Comparison of ENCODE assay signal across 1 cellular context in the genomic region with DNA sequence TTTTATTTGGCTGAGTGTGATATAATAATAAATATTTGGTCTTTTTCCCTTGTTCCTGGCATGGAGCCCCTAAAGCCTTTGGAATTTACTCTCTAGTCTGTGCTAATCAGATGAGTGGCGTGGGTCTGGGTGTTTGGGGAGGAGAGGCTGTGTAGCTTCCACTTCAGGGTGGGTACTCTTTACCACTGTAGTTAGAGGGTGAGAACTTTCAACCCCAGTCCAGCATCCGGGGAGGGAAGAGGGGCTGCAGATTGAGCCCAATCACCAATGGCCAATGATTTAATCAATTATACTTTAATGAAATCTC.
TF ChIP-seq lines count a peak whose summit lies in the region.

No MANE protein-coding gene starts in this region.

TF ChIP-seq in GM23338, 12 proteins besides CTCF, POLR2A, EP300 and RAD21 (continued from another document):
- TF ChIP-seq, protein P1, sequence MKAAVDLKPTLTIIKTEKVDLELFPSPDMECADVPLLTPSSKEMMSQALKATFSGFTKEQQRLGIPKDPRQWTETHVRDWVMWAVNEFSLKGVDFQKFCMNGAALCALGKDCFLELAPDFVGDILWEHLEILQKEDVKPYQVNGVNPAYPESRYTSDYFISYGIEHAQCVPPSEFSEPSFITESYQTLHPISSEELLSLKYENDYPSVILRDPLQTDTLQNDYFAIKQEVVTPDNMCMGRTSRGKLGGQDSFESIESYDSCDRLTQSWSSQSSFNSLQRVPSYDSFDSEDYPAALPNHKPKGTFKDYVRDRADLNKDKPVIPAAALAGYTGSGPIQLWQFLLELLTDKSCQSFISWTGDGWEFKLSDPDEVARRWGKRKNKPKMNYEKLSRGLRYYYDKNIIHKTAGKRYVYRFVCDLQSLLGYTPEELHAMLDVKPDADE (IDR thresholded peaks at IDR 0.05), result no peak
- TF ChIP-seq EZH2 (IDR thresholded peaks at IDR 0.05; ENCODE audit: low read depth, unreplicated experiment) (no peak), CREB1 (CRISPR knock-in tag; IDR thresholded peaks at IDR 0.05; ENCODE audit: low read depth) (no peak), NANOG (IDR thresholded peaks at IDR 0.05; ENCODE audit: borderline replicate concordance) (no peak)
- TF ChIP-seq, protein P2, sequence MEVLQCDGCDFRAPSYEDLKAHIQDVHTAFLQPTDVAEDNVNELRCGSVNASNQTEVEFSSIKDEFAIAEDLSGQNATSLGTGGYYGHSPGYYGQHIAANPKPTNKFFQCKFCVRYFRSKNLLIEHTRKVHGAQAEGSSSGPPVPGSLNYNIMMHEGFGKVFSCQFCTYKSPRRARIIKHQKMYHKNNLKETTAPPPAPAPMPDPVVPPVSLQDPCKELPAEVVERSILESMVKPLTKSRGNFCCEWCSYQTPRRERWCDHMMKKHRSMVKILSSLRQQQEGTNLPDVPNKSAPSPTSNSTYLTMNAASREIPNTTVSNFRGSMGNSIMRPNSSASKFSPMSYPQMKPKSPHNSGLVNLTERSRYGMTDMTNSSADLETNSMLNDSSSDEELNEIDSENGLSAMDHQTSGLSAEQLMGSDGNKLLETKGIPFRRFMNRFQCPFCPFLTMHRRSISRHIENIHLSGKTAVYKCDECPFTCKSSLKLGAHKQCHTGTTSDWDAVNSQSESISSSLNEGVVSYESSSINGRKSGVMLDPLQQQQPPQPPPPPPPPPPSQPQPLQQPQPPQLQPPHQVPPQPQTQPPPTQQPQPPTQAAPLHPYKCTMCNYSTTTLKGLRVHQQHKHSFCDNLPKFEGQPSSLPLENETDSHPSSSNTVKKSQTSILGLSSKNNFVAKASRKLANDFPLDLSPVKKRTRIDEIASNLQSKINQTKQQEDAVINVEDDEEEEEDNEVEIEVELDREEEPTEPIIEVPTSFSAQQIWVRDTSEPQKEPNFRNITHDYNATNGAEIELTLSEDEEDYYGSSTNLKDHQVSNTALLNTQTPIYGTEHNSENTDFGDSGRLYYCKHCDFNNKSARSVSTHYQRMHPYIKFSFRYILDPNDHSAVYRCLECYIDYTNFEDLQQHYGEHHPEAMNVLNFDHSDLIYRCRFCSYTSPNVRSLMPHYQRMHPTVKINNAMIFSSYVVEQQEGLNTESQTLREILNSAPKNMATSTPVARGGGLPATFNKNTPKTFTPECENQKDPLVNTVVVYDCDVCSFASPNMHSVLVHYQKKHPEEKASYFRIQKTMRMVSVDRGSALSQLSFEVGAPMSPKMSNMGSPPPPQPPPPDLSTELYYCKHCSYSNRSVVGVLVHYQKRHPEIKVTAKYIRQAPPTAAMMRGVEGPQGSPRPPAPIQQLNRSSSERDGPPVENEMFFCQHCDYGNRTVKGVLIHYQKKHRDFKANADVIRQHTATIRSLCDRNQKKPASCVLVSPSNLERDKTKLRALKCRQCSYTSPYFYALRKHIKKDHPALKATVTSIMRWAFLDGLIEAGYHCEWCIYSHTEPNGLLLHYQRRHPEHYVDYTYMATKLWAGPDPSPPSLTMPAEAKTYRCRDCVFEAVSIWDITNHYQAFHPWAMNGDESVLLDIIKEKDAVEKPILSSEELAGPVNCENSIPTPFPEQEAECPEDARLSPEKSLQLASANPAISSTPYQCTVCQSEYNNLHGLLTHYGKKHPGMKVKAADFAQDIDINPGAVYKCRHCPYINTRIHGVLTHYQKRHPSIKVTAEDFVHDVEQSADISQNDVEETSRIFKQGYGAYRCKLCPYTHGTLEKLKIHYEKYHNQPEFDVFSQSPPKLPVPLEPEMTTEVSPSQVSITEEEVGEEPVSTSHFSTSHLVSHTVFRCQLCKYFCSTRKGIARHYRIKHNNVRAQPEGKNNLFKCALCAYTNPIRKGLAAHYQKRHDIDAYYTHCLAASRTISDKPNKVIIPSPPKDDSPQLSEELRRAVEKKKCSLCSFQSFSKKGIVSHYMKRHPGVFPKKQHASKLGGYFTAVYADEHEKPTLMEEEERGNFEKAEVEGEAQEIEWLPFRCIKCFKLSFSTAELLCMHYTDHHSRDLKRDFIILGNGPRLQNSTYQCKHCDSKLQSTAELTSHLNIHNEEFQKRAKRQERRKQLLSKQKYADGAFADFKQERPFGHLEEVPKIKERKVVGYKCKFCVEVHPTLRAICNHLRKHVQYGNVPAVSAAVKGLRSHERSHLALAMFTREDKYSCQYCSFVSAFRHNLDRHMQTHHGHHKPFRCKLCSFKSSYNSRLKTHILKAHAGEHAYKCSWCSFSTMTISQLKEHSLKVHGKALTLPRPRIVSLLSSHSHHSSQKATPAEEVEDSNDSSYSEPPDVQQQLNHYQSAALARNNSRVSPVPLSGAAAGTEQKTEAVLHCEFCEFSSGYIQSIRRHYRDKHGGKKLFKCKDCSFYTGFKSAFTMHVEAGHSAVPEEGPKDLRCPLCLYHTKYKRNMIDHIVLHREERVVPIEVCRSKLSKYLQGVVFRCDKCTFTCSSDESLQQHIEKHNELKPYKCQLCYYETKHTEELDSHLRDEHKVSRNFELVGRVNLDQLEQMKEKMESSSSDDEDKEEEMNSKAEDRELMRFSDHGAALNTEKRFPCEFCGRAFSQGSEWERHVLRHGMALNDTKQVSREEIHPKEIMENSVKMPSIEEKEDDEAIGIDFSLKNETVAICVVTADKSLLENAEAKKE (CRISPR knock-in tag; IDR thresholded peaks at IDR 0.05), result no peak
